ENCODE assay signal across 8 cellular contexts in the genomic region with DNA sequence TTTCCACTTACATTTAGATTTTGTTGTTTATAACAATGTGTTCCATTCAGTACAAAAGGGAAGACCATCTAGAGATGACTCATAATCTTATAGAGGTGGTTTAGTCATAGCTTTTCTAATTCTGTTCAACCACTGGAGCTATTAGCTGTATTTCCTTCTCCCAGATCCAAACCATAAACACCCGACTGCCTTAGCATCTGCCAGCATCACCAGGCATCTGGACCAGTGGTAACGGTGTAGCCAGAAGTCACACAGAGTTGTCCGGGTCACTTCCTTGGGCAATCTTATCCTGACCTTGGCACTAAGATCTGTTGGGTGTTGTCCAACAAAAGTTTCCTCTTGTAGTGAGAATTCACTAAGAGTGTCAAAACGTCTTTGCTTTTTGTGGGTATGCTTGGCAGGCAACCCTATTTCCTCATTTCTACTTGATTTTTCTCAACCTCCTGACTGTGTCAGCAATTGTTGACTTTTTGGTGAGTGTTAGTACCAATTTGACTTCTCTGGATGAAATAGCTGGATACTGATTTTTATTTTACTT.
DNase-seq lines count a peak whose midpoint lies in the region; ATAC-seq and TF ChIP-seq lines count a peak whose summit lies in the region.

No MANE protein-coding gene starts in this region.

- H3K27me3 Mint-ChIP-seq in activated T-cell treated with anti-CD3 and anti-CD28 coated beads, Interleukin-2, amount 50 U/mL, for 24 hours = no peaks in the 10 kb centered on the region
- no peaks in the 10 kb centered on the region for H3K27me3 Mint-ChIP-seq in stimulated activated naive CD8-positive, alpha-beta T cell treated with anti-CD3 and anti-CD28 coated beads, Interleukin-15, amount 100 ng/mL, for 72 hours
- no peaks in the 10 kb centered on the region for H3K27me3 Mint-ChIP-seq in progenitor cell of endocrine pancreas

- no peak for TF ChIP-seq EP300 in stomach (IDR thresholded peaks at IDR 0.05)

- peak; percentile 61 for DNase-seq in activated T-cell treated with anti-CD3 and anti-CD28 coated beads, Interleukin-2, amount 50 U/mL, for 24 hours
- DNase-seq in activated T-cell treated with anti-CD3 and anti-CD28 coated beads, Interleukin-2, amount 50 U/mL, for 1 hour = no peak
- DNase-seq in SKM-1 treated with dmso at 0.1 percent for 144 hours (lab: John Stamatoyannopoulos, UW; ENCODE audit: unreplicated experiment) (peak; percentile 91), epithelial cell of proximal tubule (ENCODE audit: low read depth) (peak; percentile 66), progenitor cell of endocrine pancreas (ENCODE audit: low spot score, unreplicated experiment) (no peak), stomach (no peak)
- peak; percentile 11 to 23 for DNase-seq in stimulated activated naive CD8-positive, alpha-beta T cell treated with anti-CD3 and anti-CD28 coated beads, Interleukin-15, amount 100 ng/mL, for 72 hours

- H3K4me3 ChIP-seq in epithelial cell of proximal tubule (ENCODE audit: low read depth, low read length) (no peak overlapping the region), stomach (no peak overlapping the region)

- peak overlapping the region; percentile 78 for H3K27ac Mint-ChIP-seq in activated T-cell treated with anti-CD3 and anti-CD28 coated beads, Interleukin-2, amount 50 U/mL, for 24 hours
- peak overlapping the region; percentile 27 to 37 for H3K27ac Mint-ChIP-seq in stimulated activated naive CD8-positive, alpha-beta T cell treated with anti-CD3 and anti-CD28 coated beads, Interleukin-15, amount 100 ng/mL, for 72 hours
- H3K27ac Mint-ChIP-seq in progenitor cell of endocrine pancreas = no peak overlapping the region

- intact Hi-C loops in stomach (cut with DNase I; ENCODE audit: low total_unique reads) = no loop called here

- H3K4me1 Mint-ChIP-seq in activated T-cell treated with anti-CD3 and anti-CD28 coated beads, Interleukin-2, amount 50 U/mL, for 24 hours (ENCODE audit: low read depth) = peaks cover 22% of the 10 kb centered on the region
- H3K4me1 Mint-ChIP-seq in stimulated activated naive CD8-positive, alpha-beta T cell treated with anti-CD3 and anti-CD28 coated beads, Interleukin-15, amount 100 ng/mL, for 72 hours = peaks cover 21% of the 10 kb centered on the region
- H3K4me1 Mint-ChIP-seq in progenitor cell of endocrine pancreas (ENCODE audit: low read depth) = peaks cover 2% of the 10 kb centered on the region

- peak; percentile 88 for ATAC-seq in stimulated activated naive CD8-positive, alpha-beta T cell treated with anti-CD3 and anti-CD28 coated beads, Interleukin-15, amount 100 ng/mL, for 72 hours
- ATAC-seq in GM18870 (IDR thresholded peaks at IDR 0.05; ENCODE audit: unreplicated experiment) = no peak

- peaks cover 0 to 6% (median 0%) of the 10 kb centered on the region in 4 donors for H3K4me1 ChIP-seq in stomach

- TF ChIP-seq CTCF in epithelial cell of proximal tubule (conservative IDR thresholded peaks at IDR 0.05; ENCODE audit: low read depth, low read length) (no peak), progenitor cell of endocrine pancreas (IDR thresholded peaks at IDR 0.05; ENCODE audit: unreplicated experiment) (no peak), stomach (IDR thresholded peaks at IDR 0.05) (no peak)

- peaks cover 2% of the 10 kb centered on the region for H3K9me3 Mint-ChIP-seq in activated T-cell treated with anti-CD3 and anti-CD28 coated beads, Interleukin-2, amount 50 U/mL, for 24 hours
- H3K9me3 Mint-ChIP-seq in stimulated activated naive CD8-positive, alpha-beta T cell treated with anti-CD3 and anti-CD28 coated beads, Interleukin-15, amount 100 ng/mL, for 72 hours = peaks cover 5 to 7% of the 10 kb centered on the region in 2 donors
- H3K9me3 Mint-ChIP-seq in progenitor cell of endocrine pancreas (ENCODE audit: low read depth) = no peaks in the 10 kb centered on the region

- H3K9me3 ChIP-seq in stomach = no peaks in the 10 kb centered on the region

- WGBS in stomach, 5 donors = 29 to 41% (median 37%) methylated on average over 4 of the region's 4 CpGs

- H3K4me3 Mint-ChIP-seq in activated T-cell treated with anti-CD3 and anti-CD28 coated beads, Interleukin-2, amount 50 U/mL, for 24 hours = no peak overlapping the region
- peak overlapping the region; percentile 17 to 49 for H3K4me3 Mint-ChIP-seq in stimulated activated naive CD8-positive, alpha-beta T cell treated with anti-CD3 and anti-CD28 coated beads, Interleukin-15, amount 100 ng/mL, for 72 hours
- no peak overlapping the region for H3K4me3 Mint-ChIP-seq in progenitor cell of endocrine pancreas (ENCODE audit: low read depth)

- no peak for TF ChIP-seq POLR2A in stomach (IDR thresholded peaks at IDR 0.05)

- no peaks in the 10 kb centered on the region for H3K27me3 ChIP-seq in stomach

- H3K27ac ChIP-seq in stomach = no peak overlapping the region

- no peaks in the 10 kb centered on the region for H3K36me3 ChIP-seq in stomach

- peaks cover 3% of the 10 kb centered on the region for H3K36me3 Mint-ChIP-seq in activated T-cell treated with anti-CD3 and anti-CD28 coated beads, Interleukin-2, amount 50 U/mL, for 24 hours (ENCODE audit: low read depth)
- H3K36me3 Mint-ChIP-seq in progenitor cell of endocrine pancreas (ENCODE audit: insufficient read depth) = no peaks in the 10 kb centered on the region

Comparison
In these comparisons a context has a peak if more than half of its experiments do, and no peak if none do; other contexts are left out.
1. DNase-seq: peak in activated T-cell treated with anti-CD3 and anti-CD28 coated beads, Interleukin-2, amount 50 U/mL, for 24 hours (single experiment), SKM-1 treated with dmso at 0.1 percent for 144 hours (single experiment), epithelial cell of proximal tubule (single experiment) and stimulated activated naive CD8-positive, alpha-beta T cell treated with anti-CD3 and anti-CD28 coated beads, Interleukin-15, amount 100 ng/mL, for 72 hours (2 of 2); none in activated T-cell treated with anti-CD3 and anti-CD28 coated beads, Interleukin-2, amount 50 U/mL, for 1 hour (single experiment), progenitor cell of endocrine pancreas (single experiment) and stomach (single experiment).
2. H3K4me3 Mint-ChIP-seq: peak in stimulated activated naive CD8-positive, alpha-beta T cell treated with anti-CD3 and anti-CD28 coated beads, Interleukin-15, amount 100 ng/mL, for 72 hours (2 of 2); none in activated T-cell treated with anti-CD3 and anti-CD28 coated beads, Interleukin-2, amount 50 U/mL, for 24 hours (single experiment) and progenitor cell of endocrine pancreas (single experiment).